In the genomic region with DNA sequence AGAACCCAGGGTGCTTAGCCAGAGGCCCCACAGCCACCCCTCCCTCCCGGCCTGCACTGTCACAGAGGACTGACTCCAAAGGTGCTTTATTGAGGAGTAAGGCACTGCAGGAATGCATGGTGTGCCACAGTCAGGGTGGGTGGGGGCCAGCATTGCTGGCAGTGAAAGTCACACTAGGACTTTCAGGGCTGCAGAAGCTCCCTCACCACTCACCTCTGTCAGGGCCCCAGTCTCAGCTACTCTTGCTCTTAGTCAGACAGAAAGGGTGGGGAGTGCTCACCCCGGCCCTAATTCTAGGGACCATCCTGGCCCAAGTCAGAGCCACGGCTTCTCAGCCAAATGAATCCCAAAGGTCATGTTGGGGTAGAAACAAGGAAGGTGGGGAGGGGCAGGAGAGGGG, we compare ENCODE assay signal across 12 cellular contexts. TPM values are rescaled to one million over a fixed set of nuclear protein-coding genes. Genes with fewer than 3 reads are reported as not detected.
DNase-seq lines count a peak whose midpoint lies in the region; ATAC-seq lines count a peak whose summit lies in the region.
"Had no signal": no experiment of that assay in that cellular context is flagged by ENCODE, and none has a peak within 500 bp of the region (broad histone marks: within the 10 kb centered on the region; RNA-seq: fewer than 3 reads in every experiment).

No MANE protein-coding gene starts in this region.

- ATAC-seq in natural killer cell treated with Interleukin-12 subunit alpha and Interleukin-12 subunit beta and Interleukin-15 and Interleukin-18, amount 100 ng/mL, for 72 hours = peak in 1 of 2 donors; percentile 36

- peak; percentile 39 for DNase-seq in activated CD4-positive, alpha-beta T cell treated with anti-CD3 and anti-CD28 coated beads for 48 hours
- no peak for DNase-seq in activated CD4-positive, alpha-beta T cell treated with anti-CD3 and anti-CD28 coated beads, Interleukin-2, amount 50 U/mL, for 1 hour
- peak; percentile 33 for DNase-seq in stimulated activated CD4-positive, alpha-beta T cell treated with anti-CD3 and anti-CD28 coated beads, Interleukin-1b, Interleukin-23, amount 100 ng/mL, for 48 hours
- no peak for DNase-seq in stimulated activated CD4-positive, alpha-beta T cell treated with anti-CD3 and anti-CD28 coated beads, Interleukin-4, amount 100 ng/mL, for 4 hours
- no peak for DNase-seq in natural killer cell treated with Interleukin-12 subunit alpha and Interleukin-12 subunit beta and Interleukin-15 and Interleukin-18, amount 100 ng/mL, for 72 hours (ENCODE audit: low spot score)
- DNase-seq in NCI-H2227 treated with DMSO at 0.1 percent for 48 hours (lab: John Stamatoyannopoulos, UW) (no peak), HuH-7.5 (ENCODE audit: low spot score) (no peak), HPDE6-E6E7 (ENCODE audit: extremely low spot score) (no peak)
- DNase-seq: 8988T, NCI-H187 treated with DMSO at 0.1 percent for 48 hours, SIG-M5 had no signal

- H3K27ac Mint-ChIP-seq in natural killer cell treated with Interleukin-12 subunit alpha and Interleukin-12 subunit beta and Interleukin-15 and Interleukin-18, amount 100 ng/mL, for 72 hours = no peak overlapping the region

- no peaks in the 10 kb centered on the region for H3K9me3 Mint-ChIP-seq in natural killer cell treated with Interleukin-12 subunit alpha and Interleukin-12 subunit beta and Interleukin-15 and Interleukin-18, amount 100 ng/mL, for 72 hours

- peak overlapping the region; percentile 11 for H3K4me3 Mint-ChIP-seq in natural killer cell treated with Interleukin-12 subunit alpha and Interleukin-12 subunit beta and Interleukin-15 and Interleukin-18, amount 100 ng/mL, for 72 hours

- peaks cover 15 to 19% of the 10 kb centered on the region in 2 donors for H3K4me1 Mint-ChIP-seq in natural killer cell treated with Interleukin-12 subunit alpha and Interleukin-12 subunit beta and Interleukin-15 and Interleukin-18, amount 100 ng/mL, for 72 hours (ENCODE audit: low read depth in 2 of 2)

- no peaks in the 10 kb centered on the region for H3K36me3 Mint-ChIP-seq in natural killer cell treated with Interleukin-12 subunit alpha and Interleukin-12 subunit beta and Interleukin-15 and Interleukin-18, amount 100 ng/mL, for 72 hours
- H3K36me3 Mint-ChIP-seq: CD8-positive, alpha-beta memory T cell had no signal

- peaks cover 26% of the 10 kb centered on the region in 2 donors for H3K27me3 Mint-ChIP-seq in natural killer cell treated with Interleukin-12 subunit alpha and Interleukin-12 subunit beta and Interleukin-15 and Interleukin-18, amount 100 ng/mL, for 72 hours

RNA-seq across cellular contexts. Expression of gene KNCN, which starts 19.4 kb away (rescaled TPM):
- not detected for total RNA-seq in natural killer cell treated with Interleukin-12 subunit alpha and Interleukin-12 subunit beta and Interleukin-15 and Interleukin-18, amount 100 ng/mL, for 72 hours
- total RNA-seq: CD8-positive, alpha-beta memory T cell had no signal

RNA-seq across cellular contexts. Expression of gene DMBX1, which starts 42.5 kb away (rescaled TPM):
- total RNA-seq in natural killer cell treated with Interleukin-12 subunit alpha and Interleukin-12 subunit beta and Interleukin-15 and Interleukin-18, amount 100 ng/mL, for 72 hours = under 1 TPM; 0.26 to 0.47 TPM
- total RNA-seq: CD8-positive, alpha-beta memory T cell had no signal

Comparison
In these comparisons a context has a peak if more than half of its experiments do, and no peak if none do; other contexts are left out.
1. DNase-seq: peak in activated CD4-positive, alpha-beta T cell treated with anti-CD3 and anti-CD28 coated beads for 48 hours (single experiment) and stimulated activated CD4-positive, alpha-beta T cell treated with anti-CD3 and anti-CD28 coated beads, Interleukin-1b, Interleukin-23, amount 100 ng/mL, for 48 hours (single experiment); none in activated CD4-positive, alpha-beta T cell treated with anti-CD3 and anti-CD28 coated beads, Interleukin-2, amount 50 U/mL, for 1 hour (single experiment), stimulated activated CD4-positive, alpha-beta T cell treated with anti-CD3 and anti-CD28 coated beads, Interleukin-4, amount 100 ng/mL, for 4 hours (0 of 2), natural killer cell treated with Interleukin-12 subunit alpha and Interleukin-12 subunit beta and Interleukin-15 and Interleukin-18, amount 100 ng/mL, for 72 hours (single experiment), NCI-H2227 treated with DMSO at 0.1 percent for 48 hours (single experiment), HuH-7.5 (single experiment) and HPDE6-E6E7 (single experiment).